ENCODE assay signal across 1 cellular context in the genomic region with DNA sequence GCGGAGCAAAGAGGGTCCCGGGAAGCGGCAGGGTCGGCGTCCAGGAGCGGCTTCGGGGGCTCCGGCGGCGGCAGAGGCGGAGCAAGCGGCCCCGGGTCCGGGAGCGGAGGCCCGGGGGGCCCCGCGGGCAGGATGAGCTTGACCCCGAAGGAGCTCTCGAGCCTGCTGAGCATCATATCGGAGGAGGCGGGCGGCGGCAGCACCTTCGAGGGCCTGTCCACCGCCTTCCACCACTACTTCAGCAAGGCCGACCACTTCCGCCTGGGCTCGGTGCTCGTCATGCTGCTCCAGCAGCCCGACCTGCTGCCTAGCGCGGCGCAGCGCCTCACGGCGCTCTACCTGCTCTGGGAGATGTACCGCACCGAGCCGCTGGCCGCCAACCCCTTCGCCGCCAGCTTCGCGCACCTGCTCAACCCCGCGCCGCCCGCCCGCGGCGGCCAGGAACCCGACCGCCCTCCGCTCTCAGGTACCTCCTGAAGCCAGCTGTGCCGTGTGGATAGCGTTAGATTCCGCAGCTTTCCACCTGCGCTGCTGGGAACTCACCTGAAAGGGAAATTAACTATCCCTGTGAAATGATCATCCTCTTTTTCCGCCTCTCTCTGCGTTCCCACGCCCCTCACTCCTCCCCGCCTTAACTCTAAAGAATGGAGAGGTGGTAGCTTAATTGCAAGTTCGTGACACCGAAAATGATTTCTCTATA.
TF ChIP-seq lines count a peak whose summit lies in the region.

No MANE protein-coding gene starts in this region.

TF ChIP-seq in K562, 482 proteins besides CTCF, POLR2A, EP300 and RAD21 (continued from another document):
- TF ChIP-seq KDM2B (CRISPR knock-in tag; IDR thresholded peaks at IDR 0.05) = peak; percentile 26; the same call in 1 of the 2 replicates
- TF ChIP-seq, protein P1, sequence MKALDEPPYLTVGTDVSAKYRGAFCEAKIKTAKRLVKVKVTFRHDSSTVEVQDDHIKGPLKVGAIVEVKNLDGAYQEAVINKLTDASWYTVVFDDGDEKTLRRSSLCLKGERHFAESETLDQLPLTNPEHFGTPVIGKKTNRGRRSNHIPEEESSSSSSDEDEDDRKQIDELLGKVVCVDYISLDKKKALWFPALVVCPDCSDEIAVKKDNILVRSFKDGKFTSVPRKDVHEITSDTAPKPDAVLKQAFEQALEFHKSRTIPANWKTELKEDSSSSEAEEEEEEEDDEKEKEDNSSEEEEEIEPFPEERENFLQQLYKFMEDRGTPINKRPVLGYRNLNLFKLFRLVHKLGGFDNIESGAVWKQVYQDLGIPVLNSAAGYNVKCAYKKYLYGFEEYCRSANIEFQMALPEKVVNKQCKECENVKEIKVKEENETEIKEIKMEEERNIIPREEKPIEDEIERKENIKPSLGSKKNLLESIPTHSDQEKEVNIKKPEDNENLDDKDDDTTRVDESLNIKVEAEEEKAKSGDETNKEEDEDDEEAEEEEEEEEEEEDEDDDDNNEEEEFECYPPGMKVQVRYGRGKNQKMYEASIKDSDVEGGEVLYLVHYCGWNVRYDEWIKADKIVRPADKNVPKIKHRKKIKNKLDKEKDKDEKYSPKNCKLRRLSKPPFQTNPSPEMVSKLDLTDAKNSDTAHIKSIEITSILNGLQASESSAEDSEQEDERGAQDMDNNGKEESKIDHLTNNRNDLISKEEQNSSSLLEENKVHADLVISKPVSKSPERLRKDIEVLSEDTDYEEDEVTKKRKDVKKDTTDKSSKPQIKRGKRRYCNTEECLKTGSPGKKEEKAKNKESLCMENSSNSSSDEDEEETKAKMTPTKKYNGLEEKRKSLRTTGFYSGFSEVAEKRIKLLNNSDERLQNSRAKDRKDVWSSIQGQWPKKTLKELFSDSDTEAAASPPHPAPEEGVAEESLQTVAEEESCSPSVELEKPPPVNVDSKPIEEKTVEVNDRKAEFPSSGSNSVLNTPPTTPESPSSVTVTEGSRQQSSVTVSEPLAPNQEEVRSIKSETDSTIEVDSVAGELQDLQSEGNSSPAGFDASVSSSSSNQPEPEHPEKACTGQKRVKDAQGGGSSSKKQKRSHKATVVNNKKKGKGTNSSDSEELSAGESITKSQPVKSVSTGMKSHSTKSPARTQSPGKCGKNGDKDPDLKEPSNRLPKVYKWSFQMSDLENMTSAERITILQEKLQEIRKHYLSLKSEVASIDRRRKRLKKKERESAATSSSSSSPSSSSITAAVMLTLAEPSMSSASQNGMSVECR (CRISPR knock-in tag; IDR thresholded peaks at IDR 0.05) = 0 out of 2 replicates have a peak, but pooled peaks have one; percentile 26
- TF ChIP-seq, protein P2, sequence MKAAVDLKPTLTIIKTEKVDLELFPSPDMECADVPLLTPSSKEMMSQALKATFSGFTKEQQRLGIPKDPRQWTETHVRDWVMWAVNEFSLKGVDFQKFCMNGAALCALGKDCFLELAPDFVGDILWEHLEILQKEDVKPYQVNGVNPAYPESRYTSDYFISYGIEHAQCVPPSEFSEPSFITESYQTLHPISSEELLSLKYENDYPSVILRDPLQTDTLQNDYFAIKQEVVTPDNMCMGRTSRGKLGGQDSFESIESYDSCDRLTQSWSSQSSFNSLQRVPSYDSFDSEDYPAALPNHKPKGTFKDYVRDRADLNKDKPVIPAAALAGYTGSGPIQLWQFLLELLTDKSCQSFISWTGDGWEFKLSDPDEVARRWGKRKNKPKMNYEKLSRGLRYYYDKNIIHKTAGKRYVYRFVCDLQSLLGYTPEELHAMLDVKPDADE (conservative IDR thresholded peaks at IDR 0.05; ENCODE audit: control insufficient read depth, low read depth, low read length) = 0 out of 2 replicates have a peak, but pooled peaks have one; percentile 15
- 0 out of 2 replicates have a peak, but pooled peaks have one; percentile 28 for TF ChIP-seq TGIF2 (CRISPR knock-in tag; IDR thresholded peaks at IDR 0.05)
- TF ChIP-seq, protein P3, sequence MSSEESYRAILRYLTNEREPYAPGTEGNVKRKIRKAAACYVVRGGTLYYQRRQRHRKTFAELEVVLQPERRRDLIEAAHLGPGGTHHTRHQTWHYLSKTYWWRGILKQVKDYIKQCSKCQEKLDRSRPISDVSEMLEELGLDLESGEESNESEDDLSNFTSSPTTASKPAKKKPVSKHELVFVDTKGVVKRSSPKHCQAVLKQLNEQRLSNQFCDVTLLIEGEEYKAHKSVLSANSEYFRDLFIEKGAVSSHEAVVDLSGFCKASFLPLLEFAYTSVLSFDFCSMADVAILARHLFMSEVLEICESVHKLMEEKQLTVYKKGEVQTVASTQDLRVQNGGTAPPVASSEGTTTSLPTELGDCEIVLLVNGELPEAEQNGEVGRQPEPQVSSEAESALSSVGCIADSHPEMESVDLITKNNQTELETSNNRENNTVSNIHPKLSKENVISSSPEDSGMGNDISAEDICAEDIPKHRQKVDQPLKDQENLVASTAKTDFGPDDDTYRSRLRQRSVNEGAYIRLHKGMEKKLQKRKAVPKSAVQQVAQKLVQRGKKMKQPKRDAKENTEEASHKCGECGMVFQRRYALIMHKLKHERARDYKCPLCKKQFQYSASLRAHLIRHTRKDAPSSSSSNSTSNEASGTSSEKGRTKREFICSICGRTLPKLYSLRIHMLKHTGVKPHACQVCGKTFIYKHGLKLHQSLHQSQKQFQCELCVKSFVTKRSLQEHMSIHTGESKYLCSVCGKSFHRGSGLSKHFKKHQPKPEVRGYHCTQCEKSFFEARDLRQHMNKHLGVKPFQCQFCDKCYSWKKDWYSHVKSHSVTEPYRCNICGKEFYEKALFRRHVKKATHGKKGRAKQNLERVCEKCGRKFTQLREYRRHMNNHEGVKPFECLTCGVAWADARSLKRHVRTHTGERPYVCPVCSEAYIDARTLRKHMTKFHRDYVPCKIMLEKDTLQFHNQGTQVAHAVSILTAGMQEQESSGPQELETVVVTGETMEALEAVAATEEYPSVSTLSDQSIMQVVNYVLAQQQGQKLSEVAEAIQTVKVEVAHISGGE (CRISPR knock-in tag; IDR thresholded peaks at IDR 0.05) = peak in 1 of 3 experiments; percentile 70; a peak in 1 of 6 replicates
- TF ChIP-seq KDM5B (IDR thresholded peaks at IDR 0.05; ENCODE audit: insufficient replicate concordance, low read depth, low read length) = no peak
- no peak for TF ChIP-seq ZNF76 (CRISPR knock-in tag; IDR thresholded peaks at IDR 0.05; ENCODE audit: borderline replicate concordance)
- 0 out of 2 replicates have a peak, but pooled peaks have one; percentile 10 for TF ChIP-seq ATF7 (IDR thresholded peaks at IDR 0.05)
- TF ChIP-seq MYC (IDR thresholded peaks at IDR 0.05; ENCODE audit: low read depth, low read length) = 0 out of 2 replicates have a peak, but pooled peaks have one; percentile 21
- no peak for TF ChIP-seq MYC (CRISPR knock-in tag; IDR thresholded peaks at IDR 0.05; ENCODE audit: borderline replicate concordance, low read depth)
- TF ChIP-seq ZBED1 (IDR thresholded peaks at IDR 0.05) = no peak
- TF ChIP-seq MXI1 (IDR thresholded peaks at IDR 0.05; ENCODE audit: low read depth, low read length) = 0 out of 2 replicates have a peak, but pooled peaks have one; percentile 21
- 0 out of 2 replicates have a peak, but pooled peaks have one; percentile 1 for TF ChIP-seq MBD2 (IDR thresholded peaks at IDR 0.05; ENCODE audit: borderline replicate concordance, low read depth)
- TF ChIP-seq, protein P4, sequence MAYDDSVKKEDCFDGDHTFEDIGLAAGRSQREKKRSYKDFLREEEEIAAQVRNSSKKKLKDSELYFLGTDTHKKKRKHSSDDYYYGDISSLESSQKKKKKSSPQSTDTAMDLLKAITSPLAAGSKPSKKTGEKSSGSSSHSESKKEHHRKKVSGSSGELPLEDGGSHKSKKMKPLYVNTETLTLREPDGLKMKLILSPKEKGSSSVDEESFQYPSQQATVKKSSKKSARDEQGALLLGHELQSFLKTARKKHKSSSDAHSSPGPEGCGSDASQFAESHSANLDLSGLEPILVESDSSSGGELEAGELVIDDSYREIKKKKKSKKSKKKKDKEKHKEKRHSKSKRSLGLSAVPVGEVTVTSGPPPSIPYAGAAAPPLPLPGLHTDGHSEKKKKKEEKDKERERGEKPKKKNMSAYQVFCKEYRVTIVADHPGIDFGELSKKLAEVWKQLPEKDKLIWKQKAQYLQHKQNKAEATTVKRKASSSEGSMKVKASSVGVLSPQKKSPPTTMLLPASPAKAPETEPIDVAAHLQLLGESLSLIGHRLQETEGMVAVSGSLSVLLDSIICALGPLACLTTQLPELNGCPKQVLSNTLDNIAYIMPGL (CRISPR knock-in tag; IDR thresholded peaks at IDR 0.05) = no peak; the same call in 1 of the 2 replicates
- TF ChIP-seq, protein P5, sequence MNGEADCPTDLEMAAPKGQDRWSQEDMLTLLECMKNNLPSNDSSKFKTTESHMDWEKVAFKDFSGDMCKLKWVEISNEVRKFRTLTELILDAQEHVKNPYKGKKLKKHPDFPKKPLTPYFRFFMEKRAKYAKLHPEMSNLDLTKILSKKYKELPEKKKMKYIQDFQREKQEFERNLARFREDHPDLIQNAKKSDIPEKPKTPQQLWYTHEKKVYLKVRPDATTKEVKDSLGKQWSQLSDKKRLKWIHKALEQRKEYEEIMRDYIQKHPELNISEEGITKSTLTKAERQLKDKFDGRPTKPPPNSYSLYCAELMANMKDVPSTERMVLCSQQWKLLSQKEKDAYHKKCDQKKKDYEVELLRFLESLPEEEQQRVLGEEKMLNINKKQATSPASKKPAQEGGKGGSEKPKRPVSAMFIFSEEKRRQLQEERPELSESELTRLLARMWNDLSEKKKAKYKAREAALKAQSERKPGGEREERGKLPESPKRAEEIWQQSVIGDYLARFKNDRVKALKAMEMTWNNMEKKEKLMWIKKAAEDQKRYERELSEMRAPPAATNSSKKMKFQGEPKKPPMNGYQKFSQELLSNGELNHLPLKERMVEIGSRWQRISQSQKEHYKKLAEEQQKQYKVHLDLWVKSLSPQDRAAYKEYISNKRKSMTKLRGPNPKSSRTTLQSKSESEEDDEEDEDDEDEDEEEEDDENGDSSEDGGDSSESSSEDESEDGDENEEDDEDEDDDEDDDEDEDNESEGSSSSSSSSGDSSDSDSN (IDR thresholded peaks at IDR 0.05; ENCODE audit: borderline replicate concordance in 1 of 2, low read depth in 2 of 2, low read length in 2 of 2) = 0 out of 4 replicates have a peak, but pooled peaks of 1 of the 2 experiments have one; percentile 31
- TF ChIP-seq NONO (IDR thresholded peaks at IDR 0.05; ENCODE audit: low read depth in 2 of 2, low read length in 1 of 2) = peak in 1 of 2 experiments; percentile 25; a peak in 1 of 4 replicates
- TF ChIP-seq ZZZ3 (IDR thresholded peaks at IDR 0.05) = no peak
- peak; percentile 60; the same call in 1 of the 2 replicates for TF ChIP-seq SPI1 (IDR thresholded peaks at IDR 0.05; ENCODE audit: borderline replicate concordance, low read depth, low read length)
- TF ChIP-seq KAT7 (CRISPR knock-in tag; IDR thresholded peaks at IDR 0.05; ENCODE audit: borderline replicate concordance) = 0 out of 2 replicates have a peak, but pooled peaks have one; percentile 53
- TF ChIP-seq FIP1L1 (IDR thresholded peaks at IDR 0.05; ENCODE audit: low read depth, low read length, poor library complexity, severe bottlenecking) = peak; percentile 61
- 0 out of 2 replicates have a peak, but pooled peaks have one; percentile 6 for TF ChIP-seq RB1 (IDR thresholded peaks at IDR 0.05; ENCODE audit: low read depth)
- TF ChIP-seq GABPA (tag; conservative IDR thresholded peaks at IDR 0.05; ENCODE audit: low read depth) = peak; percentile 74
- peak; percentile 92; the same call in 1 of the 2 replicates for TF ChIP-seq PHF8 (IDR thresholded peaks at IDR 0.05; ENCODE audit: borderline replicate concordance, low read length)
- 0 out of 2 replicates have a peak, but pooled peaks have one; percentile 81 for TF ChIP-seq ZBTB17 (CRISPR knock-in tag; IDR thresholded peaks at IDR 0.05)
- no peak for TF ChIP-seq EWSR1 (IDR thresholded peaks at IDR 0.05; ENCODE audit: borderline replicate concordance, low read depth, partially characterized antibody)
- peak; percentile 92 for TF ChIP-seq ZFX (CRISPR knock-in tag; IDR thresholded peaks at IDR 0.05)
- TF ChIP-seq PRMT5 (CRISPR knock-in tag; IDR thresholded peaks at IDR 0.05) = 0 out of 2 replicates have a peak, but pooled peaks have one; percentile 56
- TF ChIP-seq NFIC (IDR thresholded peaks at IDR 0.05) = no peak; the same call in 1 of the 2 replicates
- peak; percentile 64; the same call in 1 of the 2 replicates for TF ChIP-seq HDAC8 (tag; IDR thresholded peaks at IDR 0.05)
- peak; percentile 83 for TF ChIP-seq RBBP5 (IDR thresholded peaks at IDR 0.05; ENCODE audit: borderline replicate concordance, insufficient read depth, low read length, poor library complexity, severe bottlenecking)
TF ChIP-seq in K562: peak in this region for 48.
